In the genomic region with DNA sequence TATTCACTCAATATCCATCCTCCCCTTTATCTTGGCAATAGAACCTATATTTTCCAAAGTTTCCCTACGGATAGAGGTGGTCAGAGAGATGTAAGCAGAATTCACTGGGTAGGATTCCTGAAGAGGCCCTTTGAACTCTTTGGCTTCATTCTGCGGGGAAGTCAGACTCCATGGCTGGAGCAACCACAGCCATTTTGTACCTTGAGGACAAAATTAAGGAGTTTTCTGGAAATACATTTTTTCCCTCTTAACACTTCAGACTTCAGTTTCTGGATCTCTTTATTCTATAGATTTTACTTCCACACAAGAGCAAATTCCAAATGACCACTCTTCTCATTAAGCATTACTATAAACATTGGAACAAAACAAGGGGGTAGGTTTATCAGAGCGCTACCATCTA, we compare ENCODE assay signal across 27 cellular contexts. TPM values are rescaled to one million over a fixed set of nuclear protein-coding genes. Genes with fewer than 3 reads are reported as not detected.
DNase-seq lines count a peak whose midpoint lies in the region; ATAC-seq, FAIRE-seq and TF ChIP-seq lines count a peak whose summit lies in the region.
"Had no signal": no experiment of that assay in that cellular context is flagged by ENCODE, and none has a peak within 500 bp of the region (broad histone marks: within the 10 kb centered on the region; RNA-seq: fewer than 3 reads in every experiment).

No MANE protein-coding gene starts in this region.

- H2BK15ac ChIP-seq in H1 (ENCODE audit: low read length), result no peak overlapping the region

- H3K36me3 Mint-ChIP-seq in WTC11, result peaks cover 7% of the 10 kb centered on the region; the same call in 1 of the 2 replicates
- H3K36me3 Mint-ChIP-seq: CD14-positive monocyte; CD4-positive, alpha-beta memory T cell; CD4-positive, CD25-positive, alpha-beta regulatory T cell; CD8-positive, alpha-beta memory T cell had no signal

- H3K4me1 ChIP-seq in HEK293 (ENCODE audit: control insufficient read depth, insufficient read depth, low read length), result no peaks in the 10 kb centered on the region; the same call in 1 of the 2 replicates
- H3K4me1 ChIP-seq in H1 (replicated peaks in 1 of 4; ENCODE audit: control insufficient read depth in 3 of 4, insufficient read depth in 4 of 4, low read length in 3 of 4), result peaks cover 0 to 6% (median 4%) of the 10 kb centered on the region in 4 experiments; a peak in 4 of 7 replicates
- no peaks in the 10 kb centered on the region for H3K4me1 ChIP-seq in upper lobe of left lung

- no peak for DNase-seq in WTC11 (ENCODE audit: low spot score)
- no peak for DNase-seq in H1 (ENCODE audit: low read depth in 1 of 2, low spot score in 2 of 2)
- DNase-seq in upper lobe of left lung, result no peak
- DNase-seq in stimulated activated CD4-positive, alpha-beta T cell treated with anti-CD3 and anti-CD28 coated beads, Interleukin-2, amount 100 ng/mL, for 48 hours, result no peak
- DNase-seq: 8988T; ACHN; BE2C; C1 segment of cervical spinal cord; CD4-positive, alpha-beta memory T cell; CD4-positive, CD25-positive, alpha-beta regulatory T cell; CD8-positive, alpha-beta memory T cell; COR-L47; DMS 273 treated with DMSO at 0.1 percent for 48 hours; DMS153; DMS53; DMS79; DND-41; EL; GDM1 had no signal

- no peak overlapping the region for H3K56ac ChIP-seq in H1 (replicated peaks; ENCODE audit: insufficient read length, low read depth, low read length)

- no peak overlapping the region for H3K18ac ChIP-seq in H1 (ENCODE audit: extremely low read depth, low read length)

- H3K36me3 ChIP-seq in HEK293 (ENCODE audit: control insufficient read depth in 2 of 2, insufficient read depth in 1 of 2, low read length in 2 of 2), result no peaks in the 10 kb centered on the region
- no peaks in the 10 kb centered on the region for H3K36me3 ChIP-seq in H1 (ENCODE audit: control insufficient read depth in 2 of 4, insufficient read depth in 4 of 4, low read length in 3 of 4)
- peaks cover 0 to 64% (median 4%) of the 10 kb centered on the region in 4 donors for H3K36me3 ChIP-seq in upper lobe of left lung
- H3K36me3 ChIP-seq: BLaER1 had no signal

- H3K79me2 ChIP-seq in H1 (ENCODE audit: control insufficient read depth in 1 of 2, insufficient read depth in 2 of 2, low read length in 2 of 2), result no peaks in the 10 kb centered on the region

- TF ChIP-seq CTCF in HEK293 (tag by site-specific recombination; IDR thresholded peaks at IDR 0.05), result no peak
- TF ChIP-seq CTCF in WTC11 (IDR thresholded peaks at IDR 0.05), result no peak
- TF ChIP-seq CTCF in H1 (IDR thresholded peaks at IDR 0.05; ENCODE audit: control extremely low read depth in 1 of 3, insufficient read depth in 1 of 3, low read depth in 1 of 3, low read length in 3 of 3), result no peak
- TF ChIP-seq CTCF in upper lobe of left lung (IDR thresholded peaks at IDR 0.05), result no peak

- no peak overlapping the region for H3K23ac ChIP-seq in H1 (ENCODE audit: insufficient read length)

- no peak overlapping the region for H3K9ac ChIP-seq in H1 (replicated peaks in 1 of 4; ENCODE audit: extremely low read depth in 1 of 4, low read depth in 3 of 4, low read length in 3 of 4)
- H3K9ac ChIP-seq: BLaER1 had no signal

- no peaks in the 10 kb centered on the region for H3K27me3 Mint-ChIP-seq in WTC11 (ENCODE audit: low read depth)
- H3K27me3 Mint-ChIP-seq: CD4-positive, alpha-beta memory T cell; CD4-positive, CD25-positive, alpha-beta regulatory T cell; CD8-positive, alpha-beta memory T cell had no signal

- TF ChIP-seq POLR2A in H1 (IDR thresholded peaks at IDR 0.05; ENCODE audit: control extremely low read depth in 1 of 2, low read depth in 2 of 2, low read length in 2 of 2), result no peak
- no peak for TF ChIP-seq POLR2A in upper lobe of left lung (IDR thresholded peaks at IDR 0.05)

- H2AK5ac ChIP-seq in H1 (ENCODE audit: low read depth, low read length), result no peak overlapping the region

- POLR2A ChIA-PET in HEK293 (lab: Yijun Ruan, JAX), result no interaction called here
- POLR2A ChIA-PET in WTC11 (lab: Charles Lee), result no interaction called here
- POLR2A ChIA-PET in H1 (lab: Charles Lee; ENCODE audit: partially characterized antibody), result no interaction called here

- H3K27ac Mint-ChIP-seq in WTC11, result no peak overlapping the region
- H3K27ac Mint-ChIP-seq: CD14-positive monocyte; CD4-positive, alpha-beta memory T cell; CD4-positive, CD25-positive, alpha-beta regulatory T cell; CD8-positive, alpha-beta memory T cell had no signal

- no peak for FAIRE-seq in H1 (lab: Jason Lieb, UNC)
- FAIRE-seq: A204.1, GM12878, GM12892, GM18507 had no signal

- no peak overlapping the region for H4K8ac ChIP-seq in H1 (ENCODE audit: extremely low read depth, insufficient read depth, low read length)

- H3K23me2 ChIP-seq in H1 (ENCODE audit: low read depth, low read length), result no peaks in the 10 kb centered on the region

- no peak overlapping the region for H2BK12ac ChIP-seq in H1 (ENCODE audit: low read depth, low read length)

- H3K4me3 ChIP-seq in HEK293 (ENCODE audit: low read depth, low read length), result no peak overlapping the region
- no peak overlapping the region for H3K4me3 ChIP-seq in H1 (ENCODE audit: extremely low read depth in 1 of 4, insufficient read depth in 2 of 4, low read depth in 3 of 4, low read length in 4 of 4)
- H3K4me3 ChIP-seq in upper lobe of left lung, result no peak overlapping the region
- H3K4me3 ChIP-seq: BLaER1, GM12878 had no signal

- peaks cover 24% of the 10 kb centered on the region for H3K4me1 Mint-ChIP-seq in WTC11
- H3K4me1 Mint-ChIP-seq: CD14-positive monocyte; CD4-positive, alpha-beta memory T cell; CD4-positive, CD25-positive, alpha-beta regulatory T cell; CD8-positive, alpha-beta memory T cell had no signal

- no peaks in the 10 kb centered on the region for H3K27me3 ChIP-seq in H1 (replicated peaks in 1 of 4; ENCODE audit: control insufficient read depth in 3 of 4, extremely low read depth in 1 of 4, insufficient read depth in 3 of 4, low read length in 3 of 4)
- H3K27me3 ChIP-seq in upper lobe of left lung, result no peaks in the 10 kb centered on the region
- H3K27me3 ChIP-seq: BE2C, BLaER1 had no signal

- no peak for TF ChIP-seq EP300 in H1 (IDR thresholded peaks at IDR 0.05; ENCODE audit: borderline replicate concordance in 1 of 2, low read depth in 2 of 2, low read length in 2 of 2)
- TF ChIP-seq EP300 in upper lobe of left lung (IDR thresholded peaks at IDR 0.05), result no peak

- no peak for TF ChIP-seq RAD21 in H1 (IDR thresholded peaks at IDR 0.05 in 1 of 2, conservative IDR thresholded peaks at IDR 0.05 in 1 of 2; ENCODE audit: low read depth in 2 of 2, low read length in 2 of 2)

- H2AFZ ChIP-seq in H1 (ENCODE audit: low read length), result no peak overlapping the region

- H3K9me3 Mint-ChIP-seq in WTC11, result peaks cover 9% of the 10 kb centered on the region

- no peak overlapping the region for H2BK20ac ChIP-seq in H1 (ENCODE audit: low read length)

- WGBS in H1 (ENCODE audit: extremely low coverage in 1 of 2, insufficient coverage in 1 of 2, insufficient read length in 1 of 2, insufficient replicate concordance in 2 of 2, low coverage in 1 of 2, low lambda C conversion rate in 2 of 2, missing lambda C conversion rate in 1 of 2), 2 experiments, result 96% methylated on average over 3 of the region's 3 CpGs; no CpG with 5 or more reads in 1 of the 2 experiments
- WGBS in upper lobe of left lung, 2 donors, result 89 to 93% methylated on average over 3 of the region's 3 CpGs

- H3K14ac ChIP-seq in H1 (ENCODE audit: insufficient read length), result no peak overlapping the region

- no peaks in the 10 kb centered on the region for H3K9me3 ChIP-seq in HEK293 (ENCODE audit: control insufficient read depth, insufficient read depth, low read depth, low read length)
- H3K9me3 ChIP-seq in H1 (ENCODE audit: insufficient read depth in 2 of 2, low read depth in 1 of 2, low read length in 1 of 2), result no peaks in the 10 kb centered on the region
- no peaks in the 10 kb centered on the region for H3K9me3 ChIP-seq in upper lobe of left lung
- H3K9me3 ChIP-seq: BE2C, BLaER1 had no signal

- CTCF ChIA-PET in HEK293 (lab: Yijun Ruan, JAX), result no interaction called here
- CTCF ChIA-PET in WTC11 (lab: Charles Lee), result no interaction called here
- CTCF ChIA-PET in H1 (lab: Charles Lee; ENCODE audit: partially characterized antibody), result no interaction called here

- H4K91ac ChIP-seq in H1 (replicated peaks; ENCODE audit: insufficient read length, low read length), result no peak overlapping the region

- H4K5ac ChIP-seq in H1 (ENCODE audit: insufficient read length, low read depth, low read length), result no peak overlapping the region

- no peak overlapping the region for H3K4me3 Mint-ChIP-seq in WTC11
- H3K4me3 Mint-ChIP-seq: CD14-positive monocyte; CD4-positive, alpha-beta memory T cell; CD4-positive, CD25-positive, alpha-beta regulatory T cell; CD8-positive, alpha-beta memory T cell had no signal

- no peaks in the 10 kb centered on the region for H3K79me1 ChIP-seq in H1 (ENCODE audit: low read depth, low read length)

- H3K4ac ChIP-seq in H1 (replicated peaks; ENCODE audit: insufficient read length, low read depth, low read length), result no peak overlapping the region

- no peak for ATAC-seq in WTC11
- no peak for ATAC-seq in upper lobe of left lung (ENCODE audit: low FRiP score in 2 of 2)
- ATAC-seq: GM12878 had no signal

- no peak overlapping the region for H2BK120ac ChIP-seq in H1 (replicated peaks; ENCODE audit: low read depth, low read length)

- H3K4me2 ChIP-seq in H1 (ENCODE audit: insufficient read depth in 1 of 2, low read depth in 2 of 2, low read length in 2 of 2), result no peak overlapping the region
- H3K4me2 ChIP-seq: BLaER1 had no signal

- H3K27ac ChIP-seq in HEK293 (ENCODE audit: extremely low read depth, low read depth, low read length), result no peak overlapping the region
- no peak overlapping the region for H3K27ac ChIP-seq in H1 (ENCODE audit: low read depth, low read length)
- no peak overlapping the region for H3K27ac ChIP-seq in upper lobe of left lung
- H3K27ac ChIP-seq: BLaER1 had no signal

- H4K20me1 ChIP-seq in H1 (replicated peaks in 1 of 2; ENCODE audit: control insufficient read depth in 1 of 2, insufficient read depth in 2 of 2, low read length in 2 of 2), result no peaks in the 10 kb centered on the region
- H4K20me1 ChIP-seq: BLaER1 had no signal

- H2BK5ac ChIP-seq in H1 (ENCODE audit: low read depth, low read length), result no peak overlapping the region

TF ChIP-seq in WTC11, 78 proteins besides CTCF, POLR2A, EP300 and RAD21 (continues in another document):
- TF ChIP-seq GTF2I (CRISPR knock-in tag; conservative IDR thresholded peaks at IDR 0.05), result 0 out of 2 replicates have a peak, but pooled peaks have one; percentile 39

RNA-seq across cellular contexts. Expression of gene ADAMTS9, which starts 43.3 kb away (rescaled TPM):
- total RNA-seq in WTC11 (2021) (1.9 to 3.1 TPM (median 2.6 TPM) in 3 replicates), upper lobe of left lung (10 to 100 TPM; 12.3 to 54.9 (median 26.6) TPM)
- total RNA-seq in H1 (2021; fragmentation: NEBNext Ultra II Directional; extraction: Animal tissue kit (Norgen Biotek cat#: 25700)), result 0.36 and 0.41 TPM in 2 replicates
- 0.13 and 0.20 TPM in 2 replicates for polyA plus RNA-seq in H1 (2011; rRNA removed)
- 0.27 TPM for polyA plus RNA-seq in H1 (2011; cell fraction: cytosol; rRNA removed)
- polyA plus RNA-seq in H1 (2011; cell fraction: nucleus; rRNA removed), result 0.41 TPM
- 0.32 to 0.50 TPM (median 0.38 TPM) in 4 replicates for polyA plus RNA-seq in H1 (2012, experiment 1 of 2)
- polyA plus RNA-seq in H1 (2012, experiment 2 of 2), result 0.28 TPM
- polyA plus RNA-seq in H1 (2013, experiment 1 of 2), result 0.36 TPM
- polyA plus RNA-seq in H1 (2013, experiment 2 of 2), result 0.29 TPM
- 1.1 and 1.2 TPM in 2 replicates for polyA minus RNA-seq in H1 (2011; rRNA and poly(A)+ RNA removed)
- polyA minus RNA-seq in H1 (2011; cell fraction: cytosol; rRNA and poly(A)+ RNA removed), result 1.0 TPM
- 1.9 TPM for polyA minus RNA-seq in H1 (2011; cell fraction: nucleus; rRNA and poly(A)+ RNA removed)
- total RNA-seq: CD4-positive, alpha-beta memory T cell; CD8-positive, alpha-beta memory T cell; G401; GM12878 had no signal
- polyA plus RNA-seq: CD14-positive monocyte; CD4-positive, alpha-beta memory T cell; CD4-positive, CD25-positive, alpha-beta regulatory T cell; CD8-positive, alpha-beta memory T cell had no signal
